22 cellular contexts compared by ENCODE assay signal in the genomic region with DNA sequence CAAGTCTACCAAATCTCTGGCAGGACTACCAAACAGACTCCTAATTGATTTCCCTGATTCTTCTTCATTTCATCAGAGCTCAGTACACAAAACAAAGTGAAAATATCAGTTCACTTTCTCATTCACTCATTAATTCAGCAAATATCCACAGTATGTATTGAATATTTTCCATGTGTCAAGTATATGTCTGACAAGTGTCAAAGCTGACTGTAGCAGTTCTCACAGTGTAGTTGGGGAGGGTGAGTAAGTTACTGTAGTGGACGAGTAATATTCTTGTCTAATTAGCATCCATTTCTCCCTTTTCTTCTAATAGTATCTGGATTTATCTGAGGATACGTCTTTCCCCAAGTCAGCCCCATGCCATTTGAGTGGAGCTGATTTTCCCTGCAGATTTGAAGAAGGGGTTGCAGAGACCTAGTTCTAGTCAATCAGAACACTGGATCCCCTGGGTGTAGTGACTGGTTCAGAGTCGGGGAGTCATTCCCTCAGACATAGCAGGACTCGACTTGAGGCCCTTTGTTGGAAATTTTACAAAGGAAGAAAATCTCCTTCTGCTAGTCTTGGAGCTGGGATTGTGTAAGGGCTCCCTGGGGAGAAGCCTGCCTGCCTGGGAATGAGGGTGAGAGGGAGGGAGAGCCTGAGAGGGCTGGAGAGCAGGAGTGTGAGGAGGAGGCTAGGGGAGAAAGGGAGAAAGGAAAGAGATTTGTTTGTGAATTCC. TPM values are rescaled to one million over a fixed set of nuclear protein-coding genes. Genes with fewer than 3 reads are reported as not detected.
DNase-seq lines count a peak whose midpoint lies in the region; ATAC-seq, FAIRE-seq and TF ChIP-seq lines count a peak whose summit lies in the region.
"Had no signal": no experiment of that assay in that cellular context is flagged by ENCODE, and none has a peak within 500 bp of the region (broad histone marks: within the 10 kb centered on the region; RNA-seq: fewer than 3 reads in every experiment).

No MANE protein-coding gene starts in this region.

- SMC1A ChIA-PET in GM12878 (lab: Charles Lee; ENCODE audit: uncharacterized antibody, unreplicated experiment), result interaction anchor here (1.0 to 1.6 kb wide), 4 partner anchors 9 to 311 kb away, joined by 3 to 7 read pairs (median 4); no protein-coding TSS in a partner anchor

- ATAC-seq in GM12878, result no peak
- ATAC-seq: CD8-positive, alpha-beta T cell; right lobe of liver had no signal

- in situ Hi-C loops in GM12878 (cut with MboI), result no loop called here

- peak overlapping the region; percentile 52; the same call in 1 of the 2 replicates for H2AFZ ChIP-seq in GM12878 (ENCODE audit: control insufficient read depth, low read depth, low read length)
- H2AFZ ChIP-seq: GM23248 had no signal

- TF ChIP-seq POLR2A in GM12878 (IDR thresholded peaks at IDR 0.05; ENCODE audit: low read depth, low read length) (no peak), sigmoid colon (IDR thresholded peaks at IDR 0.05) (no peak)

- TF ChIP-seq RAD21 in GM12878 (IDR thresholded peaks at IDR 0.05; ENCODE audit: insufficient read depth, low read depth, low read length), result no peak

- CTCF ChIA-PET in A673 (lab: Charles Lee) (no interaction called here), HEK293 (lab: Yijun Ruan, JAX) (interaction anchor here (0.7 to 1.5 kb wide), 5 partner anchors 10 to 275 kb away, joined by 3 to 4 read pairs (median 3); no protein-coding TSS in a partner anchor), GM12878 (lab: Yijun Ruan, JAX) (interaction anchor here (1.4 kb wide), 1 partner anchor 14 kb away, joined by 4 read pairs; no protein-coding TSS in a partner anchor)

- peaks cover 5% of the 10 kb centered on the region for H3K27me3 Mint-ChIP-seq in nephron progenitor cell (ENCODE audit: low read depth, poor library complexity)

- H3K79me2 ChIP-seq in GM12878 (ENCODE audit: control insufficient read depth, insufficient read depth, low read length), result no peaks in the 10 kb centered on the region

- peak overlapping the region; percentile 17 for H3K27ac Mint-ChIP-seq in nephron progenitor cell
- H3K27ac Mint-ChIP-seq: CD8-positive, alpha-beta T cell had no signal

- peak overlapping the region; percentile 20; the same call in 1 of the 2 replicates for H3K4me2 ChIP-seq in GM12878 (ENCODE audit: control insufficient read depth, insufficient read depth)

- H3K27me3 ChIP-seq in A673 (replicated peaks; ENCODE audit: insufficient read depth, low read depth, low read length, poor library complexity) (peaks cover 49% of the 10 kb centered on the region), GM12878 (replicated peaks in 1 of 2; ENCODE audit: control insufficient read depth in 2 of 2, insufficient read depth in 2 of 2, low read length in 1 of 2) (no peaks in the 10 kb centered on the region), sigmoid colon (no peaks in the 10 kb centered on the region)
- H3K27me3 ChIP-seq: neutrophil, Peyer's patch, right lobe of liver had no signal

- TF ChIP-seq CTCF in A673 (conservative IDR thresholded peaks at IDR 0.05; ENCODE audit: low read depth, low read length), result no peak
- no peak for TF ChIP-seq CTCF in HEK293 (tag by site-specific recombination; IDR thresholded peaks at IDR 0.05)
- TF ChIP-seq CTCF in GM12878 (IDR thresholded peaks at IDR 0.05 in 2 of 3, conservative IDR thresholded peaks at IDR 0.05 in 1 of 3; ENCODE audit: control insufficient read depth in 2 of 3, extremely low read depth in 1 of 3, insufficient read depth in 1 of 3, low read depth in 3 of 3, low read length in 3 of 3), result no peak
- no peak for TF ChIP-seq CTCF in nephron progenitor cell (IDR thresholded peaks at IDR 0.05)
- no peak for TF ChIP-seq CTCF in sigmoid colon (IDR thresholded peaks at IDR 0.05)

- no peak overlapping the region for H3K9ac ChIP-seq in GM12878 (ENCODE audit: control insufficient read depth, insufficient read depth, low read length)
- H3K9ac ChIP-seq: GM23248 had no signal

- H3K9me3 ChIP-seq in A673 (ENCODE audit: low read depth, low read length, poor library complexity, severe bottlenecking), result no peaks in the 10 kb centered on the region
- no peaks in the 10 kb centered on the region for H3K9me3 ChIP-seq in HEK293 (ENCODE audit: control insufficient read depth, insufficient read depth, low read depth, low read length)
- H3K9me3 ChIP-seq in GM12878 (replicated peaks; ENCODE audit: control insufficient read depth, insufficient read depth, low read length), result no peaks in the 10 kb centered on the region; the same call in 2 of the 3 replicates
- H3K9me3 ChIP-seq in sigmoid colon, result no peaks in the 10 kb centered on the region
- H3K9me3 ChIP-seq: neutrophil, Peyer's patch, right lobe of liver had no signal

- H3K9me3 Mint-ChIP-seq in nephron progenitor cell, result no peaks in the 10 kb centered on the region
- H3K9me3 Mint-ChIP-seq: CD8-positive, alpha-beta T cell had no signal

- H3K4me1 ChIP-seq in A673 (ENCODE audit: insufficient read depth, low read length, poor library complexity, severe bottlenecking) (no peaks in the 10 kb centered on the region), HEK293 (ENCODE audit: control insufficient read depth, insufficient read depth, low read length) (peaks cover 6% of the 10 kb centered on the region; the same call in 1 of the 2 replicates), GM12878 (ENCODE audit: control insufficient read depth, insufficient read depth, low read length) (peaks cover 59% of the 10 kb centered on the region), sigmoid colon (no peaks in the 10 kb centered on the region)
- H3K4me1 ChIP-seq: Peyer's patch had no signal

- intact Hi-C loops in A673 (cut with micrococcal nuclease; ENCODE audit: unreplicated experiment) (no loop called here), GM12878 (cut with micrococcal nuclease; ENCODE audit: unreplicated experiment) (no loop called here), sigmoid colon (cut with DNase I) (no loop called here)

- H3K4me1 Mint-ChIP-seq in nephron progenitor cell, result peaks cover 12% of the 10 kb centered on the region

- no peak overlapping the region for H3K4me3 ChIP-seq in A673 (ENCODE audit: low read depth, low read length, poor library complexity, severe bottlenecking)
- H3K4me3 ChIP-seq in HEK293 (ENCODE audit: low read depth, low read length), result no peak overlapping the region
- no peak overlapping the region for H3K4me3 ChIP-seq in GM12878
- no peak overlapping the region for H3K4me3 ChIP-seq in sigmoid colon
- H3K4me3 ChIP-seq: GM23248, Peyer's patch, right lobe of liver had no signal

- TF ChIP-seq EP300 in GM12878 (IDR thresholded peaks at IDR 0.05; ENCODE audit: borderline replicate concordance in 1 of 2, control insufficient read depth in 1 of 2, low read depth in 2 of 2, low read length in 2 of 2), result no peak
- TF ChIP-seq EP300 in sigmoid colon (IDR thresholded peaks at IDR 0.05), result no peak

- DNase-seq in A673 (ENCODE audit: low spot score) (peak; percentile 4), GM12878 (ENCODE audit: low read depth, low spot score) (no peak), nephron progenitor cell (no peak), HT-29 (ENCODE audit: low spot score) (no peak), NCI-H2227 (lab: John Stamatoyannopoulos, UW; ENCODE audit: unreplicated experiment) (no peak), sigmoid colon (no peak)
- DNase-seq in stimulated activated CD4-positive, alpha-beta T cell treated with anti-CD3 and anti-CD28 coated beads, Interleukin-2, amount 100 ng/mL, for 24 hours, result no peak
- DNase-seq: activated CD4-positive, alpha-beta T cell treated with anti-CD3 and anti-CD28 coated beads for 4 hours; activated effector memory CD4-positive, alpha-beta T cell treated with anti-CD3 and anti-CD28 coated beads, Interleukin-2, amount 50 U/mL, for 16 hours; anterior cingulate cortex; CD8-positive, alpha-beta T cell; GM23248; hippocampal formation; kidney glomerular epithelial cell; MV-4-11; Peyer's patch; right lobe of liver; T1000 had no signal

- no peaks in the 10 kb centered on the region for H4K20me1 ChIP-seq in GM12878 (ENCODE audit: control insufficient read depth, insufficient read depth)

- H3K36me3 Mint-ChIP-seq in nephron progenitor cell (ENCODE audit: low read depth), result no peaks in the 10 kb centered on the region
- H3K36me3 Mint-ChIP-seq: CD8-positive, alpha-beta T cell had no signal

- no peak overlapping the region for H3K4me3 Mint-ChIP-seq in nephron progenitor cell
- H3K4me3 Mint-ChIP-seq: CD8-positive, alpha-beta T cell had no signal

- BruUV-seq in A673 (replicated peaks; lab: Mats Ljungman, UMichigan) (no TSS peak), GM12878 (replicated peaks; lab: Mats Ljungman, UMichigan) (no TSS peak)

- RAD21 ChIA-PET in GM12878 (lab: Charles Lee; ENCODE audit: unreplicated experiment), result no interaction called here

- POLR2A ChIA-PET in A673 (lab: Charles Lee; ENCODE audit: low non-redundant PET) (interaction anchor here (0.6 kb wide), 1 partner anchor 1831 kb away, joined by 13 read pairs; no protein-coding TSS in a partner anchor), HEK293 (lab: Yijun Ruan, JAX) (no interaction called here), GM12878 (lab: Charles Lee) (no interaction called here)

- no peak for FAIRE-seq in GM12878 (lab: Jason Lieb, UNC)
- FAIRE-seq: endometrium, urothelium cell line had no signal

- WGBS in GM12878 (ENCODE audit: insufficient coverage, insufficient replicate concordance, low lambda C conversion rate, missing lambda C conversion rate), result 33% methylated on average over 4 of the region's 4 CpGs
- WGBS in sigmoid colon, 2 donors, result 87 to 89% methylated on average over 4 of the region's 4 CpGs

- H3K36me3 ChIP-seq in A673 (ENCODE audit: insufficient read depth, low read length, poor library complexity, severe bottlenecking) (no peaks in the 10 kb centered on the region), HEK293 (ENCODE audit: control insufficient read depth in 2 of 2, insufficient read depth in 1 of 2, low read length in 2 of 2) (no peaks in the 10 kb centered on the region), GM12878 (ENCODE audit: control insufficient read depth in 2 of 2, insufficient read depth in 2 of 2, low read length in 1 of 2) (no peaks in the 10 kb centered on the region), sigmoid colon (no peaks in the 10 kb centered on the region)
- H3K36me3 ChIP-seq: neutrophil, Peyer's patch, right lobe of liver had no signal

- H3K27ac ChIP-seq in A673 (ENCODE audit: low read depth, low read length, poor library complexity, severe bottlenecking) (no peak overlapping the region), HEK293 (ENCODE audit: extremely low read depth, low read depth, low read length) (no peak overlapping the region), GM12878 (ENCODE audit: control insufficient read depth, insufficient read depth) (peak overlapping the region; percentile 40; the same call in 1 of the 2 replicates), sigmoid colon (no peak overlapping the region)
- H3K27ac ChIP-seq: GM23248, neutrophil, Peyer's patch, right lobe of liver had no signal

RNA-seq across cellular contexts. Expression of a gene that starts 51.4 kb away (rescaled TPM):
- total RNA-seq in A673 (2021) (1.9 and 3.6 TPM in 2 replicates), GM12878 (2014; rRNA removed) (not detected in 2 replicates), GM12878 (2014; rRNA removed; fragmentation: Illumina TruSeq; extraction: Trizol) (0.09 TPM in 1 of 2 replicates, not detected in the other), GM12878 (2021) (0.85 TPM in 1 of 2 replicates, not detected in the other), sigmoid colon (10 to 100 TPM in 2 of 4 donors, 1 to 10 TPM in 2; 6.3 to 14.0 (median 11.0) TPM)
- not detected in 2 replicates for total RNA-seq in GM12878 (2013; cell fraction: nucleolus; rRNA removed)
- polyA plus RNA-seq in GM12878 (2011; ENCODE audit: low read depth), result not detected
- polyA plus RNA-seq in GM12878 (2011; rRNA removed) (0.03 and 0.05 TPM in 2 replicates), GM12878 (2014; fragmentation: Illumina TruSeq; extraction: Trizol) (not detected in 2 replicates), GM12878 (2014; fragmentation: Nextera tagmentation; extraction: Ambion mirVana) (not detected), GM12878 (2014; rRNA removed) (0.03 and 0.50 TPM in 2 replicates), GM12878 (2016; fragmentation: Nextera tagmentation; extraction: Ambion mirVana) (not detected), sigmoid colon (1 to 10 TPM in 1 of 3 donors, under 1 TPM in 2; 0.46 to 2.4 (median 0.98) TPM)
- polyA plus RNA-seq in GM12878 (2011; cell fraction: cytosol; rRNA removed), result 0.02 TPM in 1 of 2 replicates, not detected in the other
- 0.03 TPM in 1 of 2 replicates, not detected in the other for polyA plus RNA-seq in GM12878 (2011; cell fraction: nucleus; rRNA removed)
- polyA plus RNA-seq in GM12878 (2012), result 0.14 and 0.19 TPM in 2 replicates
- not detected in 2 replicates for polyA minus RNA-seq in GM12878 (2011; rRNA and poly(A)+ RNA removed)
- polyA minus RNA-seq in GM12878 (2011; cell fraction: cytosol; rRNA and poly(A)+ RNA removed), result not detected in 2 replicates
- 0.12 TPM in 1 of 2 replicates, not detected in the other for polyA minus RNA-seq in GM12878 (2011; cell fraction: nucleus; rRNA and poly(A)+ RNA removed)
- 0.25 and 1.4 TPM in 2 replicates for total RNA-seq in HT-29 (2014; rRNA removed; shearing (Covaris generic))
- total RNA-seq: GM23248 had no signal
- polyA plus RNA-seq: GM23248 had no signal
